In genomic region chr16:20439820-20440231, GRCh38 we compare ENCODE assay signal across 1 cellular context.
TF ChIP-seq lines count a peak whose summit lies in the region.

No MANE protein-coding gene starts in this region.

TF ChIP-seq in liver, 16 proteins besides CTCF, POLR2A, EP300 and RAD21 (continued from another document):
- TF ChIP-seq JUND (IDR thresholded peaks at IDR 0.05) (peak in 1 of 2 donors; percentile 35), SP1 (IDR thresholded peaks at IDR 0.05) (peak; percentile 82), MAX (IDR thresholded peaks at IDR 0.05) (peak; percentile 53), FOXA1 (IDR thresholded peaks at IDR 0.05) (peak; percentile 70), FOXA2 (IDR thresholded peaks at IDR 0.05) (peak; percentile 80), ZBTB33 (IDR thresholded peaks at IDR 0.05) (peak; percentile 87), TAF1 (conservative IDR thresholded peaks at IDR 0.05) (peak; percentile 61), REST (IDR thresholded peaks at IDR 0.05) (peak; percentile 65)
